14 cellular contexts compared by ENCODE assay signal in the genomic region with DNA sequence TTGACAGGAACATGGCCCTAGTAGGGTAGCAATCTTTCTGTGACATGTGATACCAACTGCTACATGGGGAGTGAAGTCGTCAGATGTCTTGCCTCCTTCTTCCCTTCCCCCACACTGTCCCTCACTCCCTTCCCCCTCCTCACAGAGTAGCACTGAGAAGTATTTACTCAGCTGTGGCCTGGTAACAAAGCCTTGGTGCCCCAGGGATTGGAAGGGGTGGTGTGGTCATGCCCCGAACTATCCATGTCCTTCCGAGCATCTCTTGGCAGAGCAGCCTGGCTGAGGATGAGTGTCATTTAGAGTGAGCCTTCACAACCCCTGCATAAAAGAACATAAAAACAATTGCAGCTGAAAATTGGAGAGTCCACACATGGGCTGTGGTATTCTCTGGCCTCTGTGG. TPM values are rescaled to one million over a fixed set of nuclear protein-coding genes. Genes with fewer than 3 reads are reported as not detected.
DNase-seq lines count a peak whose midpoint lies in the region; ATAC-seq lines count a peak whose summit lies in the region.
"Had no signal": no experiment of that assay in that cellular context is flagged by ENCODE, and none has a peak within 500 bp of the region (broad histone marks: within the 10 kb centered on the region; RNA-seq: fewer than 3 reads in every experiment).

No MANE protein-coding gene starts in this region.

- ATAC-seq in left lobe of liver = no peak

- H3K4me3 ChIP-seq in iPS DF 6.9 (ENCODE audit: low read length) = no peak overlapping the region
- H3K4me3 ChIP-seq: esophagus muscularis mucosa, uterus had no signal

- no CpG with 5 or more reads among the region's 3 CpGs for WGBS in iPS DF 6.9 (ENCODE audit: insufficient coverage, insufficient read length)

- H3K9me3 ChIP-seq in iPS DF 6.9 (ENCODE audit: control insufficient read depth, insufficient read depth, low read length) = no peaks in the 10 kb centered on the region
- H3K9me3 ChIP-seq: esophagus muscularis mucosa, neutrophil, uterus had no signal

- no peaks in the 10 kb centered on the region for H3K27me3 ChIP-seq in iPS DF 6.9 (ENCODE audit: control insufficient read depth, insufficient read depth, low read length)
- H3K27me3 ChIP-seq: esophagus muscularis mucosa, neutrophil, uterus had no signal

- H3K4me1 ChIP-seq in iPS DF 6.9 (ENCODE audit: control insufficient read depth, insufficient read depth, low read length) = peaks cover 2% of the 10 kb centered on the region; the same call in 1 of the 2 replicates
- H3K4me1 ChIP-seq: esophagus muscularis mucosa, uterus had no signal

- no peak overlapping the region for H3K27ac ChIP-seq in iPS DF 6.9 (ENCODE audit: low read length)
- H3K27ac ChIP-seq: esophagus muscularis mucosa, neutrophil, uterus had no signal

- peak; percentile 83 for DNase-seq in COLO668 (lab: John Stamatoyannopoulos, UW; ENCODE audit: unreplicated experiment)
- peak; percentile 13 for DNase-seq in NCI-H1105 (lab: John Stamatoyannopoulos, UW)
- peak; percentile 75 for DNase-seq in NCI-H748 treated with DMSO at 0.1 percent for 48 hours (lab: John Stamatoyannopoulos, UW)
- DNase-seq in iPS DF 6.9 (ENCODE audit: low read depth, low spot score) = peak; percentile 43
- no peak for DNase-seq in left lobe of liver (ENCODE audit: low spot score)
- no peak for DNase-seq in SW480 (ENCODE audit: low spot score)
- DNase-seq in SKM-1 (lab: John Stamatoyannopoulos, UW; ENCODE audit: unreplicated experiment) = no peak
- DNase-seq in middle frontal gyrus (ENCODE audit: extremely low spot score, low spot score) = no peak
- DNase-seq: activated CD8-positive, alpha-beta memory T cell treated with anti-CD3 and anti-CD28 coated beads for 24 hours; activated effector memory CD4-positive, alpha-beta T cell treated with Interleukin-2 at 50 U/mL for 16 hours; stimulated activated naive CD4-positive, alpha-beta T cell; uterus had no signal

- H3K36me3 ChIP-seq in iPS DF 6.9 (ENCODE audit: control insufficient read depth, insufficient read depth, low read length) = no peaks in the 10 kb centered on the region
- H3K36me3 ChIP-seq: esophagus muscularis mucosa, neutrophil, uterus had no signal

RNA-seq across cellular contexts. Expression of a gene that starts 46.1 kb away (rescaled TPM):
- total RNA-seq in left lobe of liver = 77.6 TPM

RNA-seq across cellular contexts. Expression of a gene that starts 55.7 kb away (rescaled TPM):
- total RNA-seq in left lobe of liver = 32.8 TPM

Comparison
In these comparisons a context has a peak if more than half of its experiments do, and no peak if none do; other contexts are left out.
1. DNase-seq: peak in COLO668 (single experiment), NCI-H1105 (single experiment), NCI-H748 treated with DMSO at 0.1 percent for 48 hours (single experiment) and iPS DF 6.9 (single experiment); none in left lobe of liver (single experiment), SW480 (single experiment), SKM-1 (single experiment) and middle frontal gyrus (single experiment).